ENCODE assay signal across 27 cellular contexts in genomic region chr2:16495812-16496211, GRCh38.
"Had no signal": no experiment of that assay in that cellular context is flagged by ENCODE, and none has a peak within 500 bp of the region (broad histone marks: within the 10 kb centered on the region; RNA-seq: fewer than 3 reads in every experiment).

No MANE protein-coding gene starts in this region.

- DNase-seq: activated B cell treated with CpG ODN at 0.5 μM for 24 hours; activated CD4-positive, alpha-beta T cell treated with anti-CD3 and anti-CD28 coated beads for 48 hours; activated CD4-positive, alpha-beta T cell treated with anti-CD3 and anti-CD28 coated beads, Interleukin-2, amount 50 U/mL, for 1 hour; activated CD4-positive, alpha-beta T cell treated with anti-CD3 and anti-CD28 coated beads, Interleukin-2, amount 50 U/mL, for 48 hours; activated CD8-positive, alpha-beta memory T cell treated with anti-CD3 and anti-CD28 coated beads for 24 hours; activated CD8-positive, alpha-beta T cell treated with anti-CD3 and anti-CD28 coated beads for 36 hours; activated effector memory CD4-positive, alpha-beta T cell treated with anti-CD3 and anti-CD28 coated beads, Interleukin-2, amount 50 U/mL, for 16 hours; activated naive CD4-positive, alpha-beta T cell treated with anti-CD3 and anti-CD28 coated beads for 36 hours; activated naive CD8-positive, alpha-beta T cell treated with anti-CD3 and anti-CD28 coated beads for 36 hours; activated naive CD8-positive, alpha-beta T cell treated with anti-CD3 and anti-CD28 coated beads, Interleukin-2, amount 50 U/mL, for 24 hours; activated T-cell treated with anti-CD3 and anti-CD28 coated beads, Interleukin-2, amount 50 U/mL, for 4 hours; adrenal gland; amygdala; aorta; body of pancreas; caudate nucleus; cortex of kidney; dermis blood vessel endothelial cell; effector CD8-positive, alpha-beta T cell; foreskin keratinocyte; gastrocnemius medialis; glutamatergic neuron; SW 1271; T-helper 1 cell; T-helper 17 cell; T1000; WERI-Rb-1 had no signal

- H3K4me3 ChIP-seq: adrenal gland, body of pancreas, gastrocnemius medialis had no signal
